ENCODE assay signal across 21 cellular contexts in genomic region chr6:45278367-45278766, GRCh38.
"Had no signal": no experiment of that assay in that cellular context is flagged by ENCODE, and none has a peak within 500 bp of the region (broad histone marks: within the 10 kb centered on the region; RNA-seq: fewer than 3 reads in every experiment).

No MANE protein-coding gene starts in this region.

- H3K27ac ChIP-seq: thyroid gland, upper lobe of right lung, VCaP had no signal

- H3K4me1 ChIP-seq: thyroid gland, upper lobe of right lung had no signal

- DNase-seq: activated CD4-positive, alpha-beta T cell treated with anti-CD3 and anti-CD28 coated beads, Interleukin-2, amount 50 U/mL, for 1 hour; activated CD8-positive, alpha-beta T cell treated with anti-CD3 and anti-CD28 coated beads, Interleukin-2, amount 10 ng/mL, durations not matched to agents 7 days and 5 days; activated gamma-delta T cell; activated naive CD4-positive, alpha-beta T cell treated with anti-CD3 and anti-CD28 coated beads, Interleukin-2, amount 50 U/mL, for 16 hours; activated naive CD8-positive, alpha-beta T cell treated with anti-CD3 and anti-CD28 coated beads, Interleukin-2, amount 50 U/mL, for 24 hours; central memory CD4-positive, alpha-beta T cell; dermis blood vessel endothelial cell; effector CD8-positive, alpha-beta T cell; erythroblast; naive thymus-derived CD4-positive, alpha-beta T cell; occipital lobe; stimulated activated CD4-positive, alpha-beta T cell treated with anti-CD3 and anti-CD28 coated beads, Interleukin-12 subunit alpha, Interleukin-12 subunit beta, amount 100 ng/mL, for 4 hours; stimulated activated CD4-positive, alpha-beta T cell treated with anti-CD3 and anti-CD28 coated beads, Interleukin-4, amount 100 ng/mL, for 4 hours; stimulated activated naive CD8-positive, alpha-beta T cell treated with anti-CD3 and anti-CD28 coated beads, Interleukin-15, Interleukin-2, amounts not matched to agents 100 U/mL and 50 U/mL, for 24 hours; substantia nigra; thyroid gland; upper lobe of right lung had no signal

- ATAC-seq: activated CD4-positive, CD25-positive, alpha-beta regulatory T cell treated with anti-CD3 and anti-CD28 coated beads, Interleukin-2, amount 50 U/mL, for 24 hours; activated CD8-positive, alpha-beta T cell treated with anti-CD3 and anti-CD28 coated beads, Interleukin-2, amount 10 ng/mL, durations not matched to agents 7 days and 5 days; activated naive CD8-positive, alpha-beta T cell treated with anti-CD3 and anti-CD28 coated beads, Interleukin-2, amount 50 U/mL, for 24 hours; left lobe of liver; naive thymus-derived CD4-positive, alpha-beta T cell; stimulated activated naive CD8-positive, alpha-beta T cell treated with anti-CD3 and anti-CD28 coated beads, Interleukin-15, Interleukin-2, amounts not matched to agents 100 U/mL and 50 U/mL, for 24 hours; upper lobe of right lung had no signal

- H3K4me3 ChIP-seq: lung, thyroid gland, upper lobe of right lung had no signal

- H3K36me3 ChIP-seq: thyroid gland, upper lobe of right lung had no signal

- H3K27me3 ChIP-seq: thyroid gland, upper lobe of right lung had no signal

- H3K9me3 ChIP-seq: thyroid gland, upper lobe of right lung had no signal
